18 cellular contexts compared by ENCODE assay signal in the genomic region with DNA sequence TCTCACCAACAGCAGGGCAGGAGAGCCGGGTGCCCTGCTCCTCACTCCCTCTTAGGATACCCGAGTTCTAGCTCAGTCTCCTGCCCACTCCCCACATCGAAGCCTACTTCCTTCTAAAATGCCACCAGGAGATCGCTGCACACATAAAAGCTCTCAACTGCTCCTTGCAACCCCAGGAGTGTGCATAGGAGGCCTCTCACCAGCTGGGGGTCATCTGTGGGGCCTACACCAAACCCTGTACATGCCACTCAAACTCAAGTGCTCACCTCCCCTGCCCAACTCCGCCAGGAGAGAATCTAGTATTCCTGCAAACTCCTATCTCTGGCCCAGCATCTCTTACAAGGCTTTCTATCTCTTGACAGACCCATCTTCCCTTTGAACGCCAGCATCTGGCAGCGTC. TPM values are rescaled to one million over a fixed set of nuclear protein-coding genes. Genes with fewer than 3 reads are reported as not detected.
DNase-seq lines count a peak whose midpoint lies in the region; ATAC-seq lines count a peak whose summit lies in the region.
"Had no signal": no experiment of that assay in that cellular context is flagged by ENCODE, and none has a peak within 500 bp of the region (broad histone marks: within the 10 kb centered on the region; RNA-seq: fewer than 3 reads in every experiment).

No MANE protein-coding gene starts in this region.

- intact Hi-C loops in activated T-helper 1 cell treated with anti-CD3 and anti-CD28 coated beads, Interleukin-12 subunit alpha, Interleukin-12 subunit beta, Interleukin-2, Interleukin-4 antibody, amounts not matched to agents 30 ng/mL and 10 ng/mL and 1 ng/mL, durations not matched to agents 14 hours and 24 hours and 36 hours (cut with micrococcal nuclease): loop anchor here (5.0 to 10.0 kb wide), 4 partner anchors 305 to 1373 kb away; partner anchors contain the start of genes AP3D1, DAZAP1, GADD45B and NCLN

- no peak for DNase-seq in activated naive CD4-positive, alpha-beta T cell treated with Interleukin-2 at 50 U/mL for 16 hours
- no peak for DNase-seq in activated T-helper 1 cell treated with anti-CD3 and anti-CD28 coated beads, Interleukin-12 subunit alpha, Interleukin-12 subunit beta, Interleukin-2, Interleukin-4 antibody, amounts not matched to agents 30 ng/mL and 10 ng/mL and 1 ng/mL, durations not matched to agents 14 hours and 24 hours and 36 hours (ENCODE audit: low spot score)
- DNase-seq in stimulated activated CD4-positive, alpha-beta T cell treated with anti-CD3 and anti-CD28 coated beads, Interleukin-15, amount 100 ng/mL, for 24 hours: no peak
- no peak for DNase-seq in NK-92 (lab: John Stamatoyannopoulos, UW; ENCODE audit: unreplicated experiment)
- DNase-seq: activated naive CD8-positive, alpha-beta T cell treated with anti-CD3 and anti-CD28 coated beads, Interleukin-2, amount 10 ng/mL, durations not matched to agents 7 days and 5 days; Caco-2; foreskin melanocyte; KBM-7; NCI-H1105 treated with DMSO at 0.1 percent for 48 hours; SHP77; tibial artery had no signal

- no peak overlapping the region for H3K4me3 ChIP-seq in iPS-15b (ENCODE audit: low read depth, low read length)
- H3K4me3 ChIP-seq: A549, tibial artery had no signal

- peak overlapping the region; percentile 37 for H3K9ac ChIP-seq in iPS-15b (ENCODE audit: low read depth, low read length)

- H3K4me3 Mint-ChIP-seq in activated naive CD4-positive, alpha-beta T cell treated with anti-CD3 and anti-CD28 coated beads, Interleukin-2, amount 50 U/mL, for 24 hours: peak overlapping the region; percentile 93
- H3K4me3 Mint-ChIP-seq in activated T-helper 1 cell treated with anti-CD3 and anti-CD28 coated beads, Interleukin-12 subunit alpha, Interleukin-12 subunit beta, Interleukin-2, Interleukin-4 antibody, amounts not matched to agents 30 ng/mL and 10 ng/mL and 1 ng/mL, durations not matched to agents 14 hours and 24 hours and 36 hours: peak overlapping the region; percentile 17
- H3K4me3 Mint-ChIP-seq: activated naive CD8-positive, alpha-beta T cell treated with anti-CD3 and anti-CD28 coated beads, Interleukin-2, amount 10 ng/mL, durations not matched to agents 7 days and 5 days had no signal

- no peaks in the 10 kb centered on the region for H3K9me3 Mint-ChIP-seq in activated naive CD4-positive, alpha-beta T cell treated with anti-CD3 and anti-CD28 coated beads, Interleukin-2, amount 50 U/mL, for 24 hours
- no peaks in the 10 kb centered on the region for H3K9me3 Mint-ChIP-seq in activated T-helper 1 cell treated with anti-CD3 and anti-CD28 coated beads, Interleukin-12 subunit alpha, Interleukin-12 subunit beta, Interleukin-2, Interleukin-4 antibody, amounts not matched to agents 30 ng/mL and 10 ng/mL and 1 ng/mL, durations not matched to agents 14 hours and 24 hours and 36 hours
- H3K9me3 Mint-ChIP-seq: activated naive CD8-positive, alpha-beta T cell treated with anti-CD3 and anti-CD28 coated beads, Interleukin-2, amount 10 ng/mL, durations not matched to agents 7 days and 5 days had no signal

- H3K27me3 Mint-ChIP-seq in activated naive CD4-positive, alpha-beta T cell treated with anti-CD3 and anti-CD28 coated beads, Interleukin-2, amount 50 U/mL, for 24 hours: no peaks in the 10 kb centered on the region
- H3K27me3 Mint-ChIP-seq in activated T-helper 1 cell treated with anti-CD3 and anti-CD28 coated beads, Interleukin-12 subunit alpha, Interleukin-12 subunit beta, Interleukin-2, Interleukin-4 antibody, amounts not matched to agents 30 ng/mL and 10 ng/mL and 1 ng/mL, durations not matched to agents 14 hours and 24 hours and 36 hours (ENCODE audit: insufficient read depth): no peaks in the 10 kb centered on the region
- H3K27me3 Mint-ChIP-seq: activated naive CD8-positive, alpha-beta T cell treated with anti-CD3 and anti-CD28 coated beads, Interleukin-2, amount 10 ng/mL, durations not matched to agents 7 days and 5 days had no signal

- H3K4me1 Mint-ChIP-seq in activated naive CD4-positive, alpha-beta T cell treated with anti-CD3 and anti-CD28 coated beads, Interleukin-2, amount 50 U/mL, for 24 hours: peaks cover 55% of the 10 kb centered on the region
- H3K4me1 Mint-ChIP-seq in activated T-helper 1 cell treated with anti-CD3 and anti-CD28 coated beads, Interleukin-12 subunit alpha, Interleukin-12 subunit beta, Interleukin-2, Interleukin-4 antibody, amounts not matched to agents 30 ng/mL and 10 ng/mL and 1 ng/mL, durations not matched to agents 14 hours and 24 hours and 36 hours (ENCODE audit: low read depth): peaks cover 57% of the 10 kb centered on the region

- peaks cover 5% of the 10 kb centered on the region for H3K36me3 ChIP-seq in iPS-15b (ENCODE audit: control insufficient read depth, insufficient read depth, low read length)

- peaks cover 2% of the 10 kb centered on the region for H3K36me3 Mint-ChIP-seq in activated naive CD4-positive, alpha-beta T cell treated with anti-CD3 and anti-CD28 coated beads, Interleukin-2, amount 50 U/mL, for 24 hours
- peaks cover 13% of the 10 kb centered on the region for H3K36me3 Mint-ChIP-seq in activated T-helper 1 cell treated with anti-CD3 and anti-CD28 coated beads, Interleukin-12 subunit alpha, Interleukin-12 subunit beta, Interleukin-2, Interleukin-4 antibody, amounts not matched to agents 30 ng/mL and 10 ng/mL and 1 ng/mL, durations not matched to agents 14 hours and 24 hours and 36 hours (ENCODE audit: low read depth)

- H3K4me1 ChIP-seq in iPS-15b (ENCODE audit: control insufficient read depth, insufficient read depth, low read length): no peaks in the 10 kb centered on the region

- no peaks in the 10 kb centered on the region for H3K27me3 ChIP-seq in iPS-15b (ENCODE audit: control insufficient read depth, insufficient read depth, low read length)
- H3K27me3 ChIP-seq: tibial artery had no signal

- H3K9me3 ChIP-seq in iPS-15b (ENCODE audit: control insufficient read depth, insufficient read depth, low read length): no peaks in the 10 kb centered on the region
- H3K9me3 ChIP-seq: A549, Caco-2, tibial artery had no signal

- H3K27ac ChIP-seq in temporal lobe (ENCODE audit: low read depth, low read length): peak overlapping the region; percentile 88
- H3K27ac ChIP-seq: A549, tibial artery had no signal

- peak overlapping the region; percentile 44 for H3K27ac Mint-ChIP-seq in activated naive CD4-positive, alpha-beta T cell treated with anti-CD3 and anti-CD28 coated beads, Interleukin-2, amount 50 U/mL, for 24 hours
- H3K27ac Mint-ChIP-seq in activated T-helper 1 cell treated with anti-CD3 and anti-CD28 coated beads, Interleukin-12 subunit alpha, Interleukin-12 subunit beta, Interleukin-2, Interleukin-4 antibody, amounts not matched to agents 30 ng/mL and 10 ng/mL and 1 ng/mL, durations not matched to agents 14 hours and 24 hours and 36 hours: no peak overlapping the region
- H3K27ac Mint-ChIP-seq: activated naive CD8-positive, alpha-beta T cell treated with anti-CD3 and anti-CD28 coated beads, Interleukin-2, amount 10 ng/mL, durations not matched to agents 7 days and 5 days had no signal

- no peak for ATAC-seq in HG03025 (IDR thresholded peaks at IDR 0.05; ENCODE audit: low FRiP score, unreplicated experiment)
- ATAC-seq: A549; activated CD4-positive, CD25-positive, alpha-beta regulatory T cell treated with anti-CD3 and anti-CD28 coated beads, Interleukin-2, amount 50 U/mL, for 24 hours; sciatic nerve had no signal

RNA-seq across cellular contexts. Expression of gene SGTA, which starts 2.8 kb away (rescaled TPM):
- total RNA-seq in activated T-helper 1 cell treated with anti-CD3 and anti-CD28 coated beads, Interleukin-12 subunit alpha, Interleukin-12 subunit beta, Interleukin-2, Interleukin-4 antibody, amounts not matched to agents 30 ng/mL and 10 ng/mL and 1 ng/mL, durations not matched to agents 14 hours and 24 hours and 36 hours: 73.4 and 77.8 TPM in 2 replicates
- 30.2 TPM for total RNA-seq in temporal lobe

RNA-seq across cellular contexts. Expression of gene THOP1, which starts 5.0 kb away (rescaled TPM):
- total RNA-seq in activated T-helper 1 cell treated with anti-CD3 and anti-CD28 coated beads, Interleukin-12 subunit alpha, Interleukin-12 subunit beta, Interleukin-2, Interleukin-4 antibody, amounts not matched to agents 30 ng/mL and 10 ng/mL and 1 ng/mL, durations not matched to agents 14 hours and 24 hours and 36 hours: 190 and 195 TPM in 2 replicates
- 31.5 TPM for total RNA-seq in temporal lobe

RNA-seq across cellular contexts. Expression of gene ZNF554, which starts 39.4 kb away (rescaled TPM):
- total RNA-seq in activated T-helper 1 cell treated with anti-CD3 and anti-CD28 coated beads, Interleukin-12 subunit alpha, Interleukin-12 subunit beta, Interleukin-2, Interleukin-4 antibody, amounts not matched to agents 30 ng/mL and 10 ng/mL and 1 ng/mL, durations not matched to agents 14 hours and 24 hours and 36 hours: 1.8 and 1.9 TPM in 2 replicates
- 13.0 TPM for total RNA-seq in temporal lobe

RNA-seq across cellular contexts. Expression of gene SLC39A3, which starts 40.5 kb away (rescaled TPM):
- 50.3 and 51.6 TPM in 2 replicates for total RNA-seq in activated T-helper 1 cell treated with anti-CD3 and anti-CD28 coated beads, Interleukin-12 subunit alpha, Interleukin-12 subunit beta, Interleukin-2, Interleukin-4 antibody, amounts not matched to agents 30 ng/mL and 10 ng/mL and 1 ng/mL, durations not matched to agents 14 hours and 24 hours and 36 hours
- 15.0 TPM for total RNA-seq in temporal lobe

RNA-seq across cellular contexts. Expression of gene DIRAS1, which starts 59.1 kb away (rescaled TPM):
- 0.05 TPM in 1 of 2 replicates, not detected in the other for total RNA-seq in activated T-helper 1 cell treated with anti-CD3 and anti-CD28 coated beads, Interleukin-12 subunit alpha, Interleukin-12 subunit beta, Interleukin-2, Interleukin-4 antibody, amounts not matched to agents 30 ng/mL and 10 ng/mL and 1 ng/mL, durations not matched to agents 14 hours and 24 hours and 36 hours
- 21.4 TPM for total RNA-seq in temporal lobe
- total RNA-seq: activated naive CD8-positive, alpha-beta T cell treated with anti-CD3 and anti-CD28 coated beads, Interleukin-2, amount 10 ng/mL, durations not matched to agents 7 days and 5 days had no signal
